Comparison of ENCODE assay signal across 23 cellular contexts in genomic region chr21:29289317-29289716, GRCh38.
"Had no signal": no experiment of that assay in that cellular context is flagged by ENCODE, and none has a peak within 500 bp of the region (broad histone marks: within the 10 kb centered on the region; RNA-seq: fewer than 3 reads in every experiment).

No MANE protein-coding gene starts in this region.

- H3K36me3 ChIP-seq: MG63, Peyer's patch, WERI-Rb-1 had no signal

- H3K9me3 ChIP-seq: MG63, Peyer's patch had no signal

- H3K27me3 Mint-ChIP-seq: activated naive CD4-positive, alpha-beta T cell treated with anti-CD3 and anti-CD28 coated beads, Interleukin-2, amount 10 ng/mL, durations not matched to agents 7 days and 5 days; T-helper 17 cell had no signal

- DNase-seq: activated CD4-positive, alpha-beta memory T cell treated with anti-CD3 and anti-CD28 coated beads, Interleukin-2, amount 10 ng/mL, durations not matched to agents 7 days and 5 days; activated CD4-positive, alpha-beta T cell treated with anti-CD3 and anti-CD28 coated beads for 36 hours; activated CD4-positive, alpha-beta T cell treated with anti-CD3 and anti-CD28 coated beads, Interleukin-2, amount 50 U/mL, for 1 hour; activated gamma-delta T cell treated with Interleukin-2 at 50 U/mL for 16 hours; activated naive CD4-positive, alpha-beta T cell treated with anti-CD3 and anti-CD28 coated beads, Interleukin-2, amount 10 ng/mL, durations not matched to agents 7 days and 5 days; activated naive CD8-positive, alpha-beta T cell treated with anti-CD3 and anti-CD28 coated beads for 36 hours; activated T-cell treated with anti-CD3 and anti-CD28 coated beads for 4 hours; activated T-cell treated with anti-CD3 and anti-CD28 coated beads, Interleukin-2, amount 50 U/mL, for 72 hours; MG63; MV-4-11; NCI-H1092 treated with DMSO at 0.1 percent for 48 hours; NCI-H1436; NCI-H1694 treated with DMSO at 0.1 percent for 48 hours; NCI-H2029 treated with DMSO at 0.1 percent for 48 hours; NCI-H510A treated with DMSO at 0.1 percent for 48 hours; NCI-H69; NK-92 treated with Interleukin-12 subunit alpha and Interleukin-12 subunit beta, amount 100 ng/mL, for 24 hours; Peyer's patch; SHP77 treated with DMSO at 0.1 percent for 48 hours; T-helper 17 cell; T-helper 9 cell; WERI-Rb-1 had no signal

- H3K9me3 Mint-ChIP-seq: activated CD4-positive, alpha-beta memory T cell treated with anti-CD3 and anti-CD28 coated beads, Interleukin-2, amount 10 ng/mL, durations not matched to agents 7 days and 5 days; activated T-cell treated with anti-CD3 and anti-CD28 coated beads, Interleukin-2, amount 50 U/mL, for 72 hours; activated T-helper 2 cell treated with anti-CD3 and anti-CD28 coated beads, Interferon-gamma antibody, Interleukin-2, Interleukin-4, amounts not matched to agents 10 μg/mL and 5 μg/mL and 100 μg/mL, durations not matched to agents 14 hours and 24 hours and 36 hours had no signal

- H3K4me3 ChIP-seq: MG63, Peyer's patch had no signal

- H3K36me3 Mint-ChIP-seq: activated naive CD4-positive, alpha-beta T cell treated with anti-CD3 and anti-CD28 coated beads, Interleukin-2, amount 10 ng/mL, durations not matched to agents 7 days and 5 days; activated naive CD8-positive, alpha-beta T cell treated with anti-CD3 and anti-CD28 coated beads for 36 hours had no signal

- H3K4me3 Mint-ChIP-seq: activated CD4-positive, alpha-beta memory T cell treated with anti-CD3 and anti-CD28 coated beads, Interleukin-2, amount 10 ng/mL, durations not matched to agents 7 days and 5 days; activated CD4-positive, alpha-beta T cell treated with anti-CD3 and anti-CD28 coated beads for 36 hours; activated naive CD4-positive, alpha-beta T cell treated with anti-CD3 and anti-CD28 coated beads, Interleukin-2, amount 10 ng/mL, durations not matched to agents 7 days and 5 days; activated naive CD8-positive, alpha-beta T cell treated with anti-CD3 and anti-CD28 coated beads for 36 hours; activated T-cell treated with anti-CD3 and anti-CD28 coated beads, Interleukin-2, amount 50 U/mL, for 72 hours; T-helper 17 cell had no signal

- H3K27me3 ChIP-seq: MG63, Peyer's patch had no signal

- ATAC-seq: activated CD4-positive, alpha-beta T cell treated with anti-CD3 and anti-CD28 coated beads for 36 hours; activated T-cell treated with anti-CD3 and anti-CD28 coated beads, Interleukin-2, amount 50 U/mL, for 72 hours; T-helper 17 cell had no signal

- H3K27ac ChIP-seq: WERI-Rb-1 had no signal
